In the genomic region with DNA sequence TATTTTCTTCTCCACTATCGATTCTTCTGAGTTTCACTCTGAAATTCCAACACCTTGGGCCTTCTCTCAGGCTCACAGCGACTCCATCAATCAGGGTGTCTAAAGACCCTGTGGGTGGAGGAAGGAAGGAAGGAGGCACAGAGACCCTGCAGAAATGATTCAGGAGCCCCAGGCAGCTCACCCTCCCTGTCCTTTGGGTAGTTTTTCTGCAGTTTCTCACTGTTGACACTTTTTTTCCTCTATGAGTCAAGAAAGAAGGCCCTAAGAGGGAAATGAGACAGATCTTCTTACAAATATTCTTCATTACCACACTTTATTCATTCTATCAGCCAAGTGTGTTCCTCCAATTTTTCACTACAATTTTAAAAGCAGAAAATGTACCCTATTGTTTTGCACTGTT, we compare ENCODE assay signal across 12 cellular contexts. TPM values are rescaled to one million over a fixed set of nuclear protein-coding genes. Genes with fewer than 3 reads are reported as not detected.
DNase-seq lines count a peak whose midpoint lies in the region; ATAC-seq and TF ChIP-seq lines count a peak whose summit lies in the region.
"Had no signal": no experiment of that assay in that cellular context is flagged by ENCODE, and none has a peak within 500 bp of the region (broad histone marks: within the 10 kb centered on the region; RNA-seq: fewer than 3 reads in every experiment).

No MANE protein-coding gene starts in this region.

- no peak for DNase-seq in activated CD4-positive, alpha-beta T cell treated with anti-CD3 and anti-CD28 coated beads for 36 hours
- DNase-seq in activated CD4-positive, alpha-beta T cell treated with anti-CD3 and anti-CD28 coated beads for 48 hours: no peak
- no peak for DNase-seq in upper lobe of right lung
- no peak for DNase-seq in DMS153 (lab: John Stamatoyannopoulos, UW)
- no peak for DNase-seq in NCI-H526 treated with DMSO at 0.1 percent for 48 hours (lab: John Stamatoyannopoulos, UW)
- DNase-seq: activated naive CD8-positive, alpha-beta T cell treated with anti-CD3 and anti-CD28 coated beads, Interleukin-2, amount 10 ng/mL, durations not matched to agents 7 days and 5 days had no signal

- no peak overlapping the region for H3K4me3 Mint-ChIP-seq in activated CD4-positive, alpha-beta T cell treated with anti-CD3 and anti-CD28 coated beads for 36 hours
- H3K4me3 Mint-ChIP-seq in stimulated activated memory B cell treated with anti-CD40 and anti-IgM and Interleukin-4, amounts not matched to agents 10 μg/mL and 1 μg/mL and 100 μg/mL, for 72 hours: peak overlapping the region; percentile 58
- H3K4me3 Mint-ChIP-seq: activated naive CD8-positive, alpha-beta T cell treated with anti-CD3 and anti-CD28 coated beads, Interleukin-2, amount 10 ng/mL, durations not matched to agents 7 days and 5 days had no signal

- POLR2A ChIA-PET in activated CD4-positive, alpha-beta T cell treated with anti-CD3 and anti-CD28 coated beads for 36 hours (lab: Charles Lee): no interaction called here

- TF ChIP-seq CTCF in upper lobe of right lung (IDR thresholded peaks at IDR 0.05): no peak

- no peaks in the 10 kb centered on the region for H3K9me3 ChIP-seq in upper lobe of right lung

- H3K4me1 ChIP-seq in upper lobe of right lung: no peaks in the 10 kb centered on the region

- H3K9me3 Mint-ChIP-seq in activated CD4-positive, alpha-beta T cell treated with anti-CD3 and anti-CD28 coated beads for 36 hours (ENCODE audit: low read depth): no peaks in the 10 kb centered on the region
- H3K9me3 Mint-ChIP-seq in stimulated activated memory B cell treated with anti-CD40 and anti-IgM and Interleukin-4, amounts not matched to agents 10 μg/mL and 1 μg/mL and 100 μg/mL, for 72 hours: no peaks in the 10 kb centered on the region
- H3K9me3 Mint-ChIP-seq: activated naive CD8-positive, alpha-beta T cell treated with anti-CD3 and anti-CD28 coated beads, Interleukin-2, amount 10 ng/mL, durations not matched to agents 7 days and 5 days had no signal

- intact Hi-C loops in activated CD4-positive, alpha-beta T cell treated with anti-CD3 and anti-CD28 coated beads for 36 hours (cut with DNase I, micrococcal nuclease): no loop called here
- intact Hi-C loops in upper lobe of right lung (cut with DNase I): no loop called here

- H3K36me3 Mint-ChIP-seq in activated CD4-positive, alpha-beta T cell treated with anti-CD3 and anti-CD28 coated beads for 36 hours (ENCODE audit: low read depth): no peaks in the 10 kb centered on the region
- H3K36me3 Mint-ChIP-seq in stimulated activated memory B cell treated with anti-CD40 and anti-IgM and Interleukin-4, amounts not matched to agents 10 μg/mL and 1 μg/mL and 100 μg/mL, for 72 hours: no peaks in the 10 kb centered on the region
- H3K36me3 Mint-ChIP-seq: activated naive CD8-positive, alpha-beta T cell treated with anti-CD3 and anti-CD28 coated beads, Interleukin-2, amount 10 ng/mL, durations not matched to agents 7 days and 5 days had no signal

- H3K4me1 Mint-ChIP-seq in activated CD4-positive, alpha-beta T cell treated with anti-CD3 and anti-CD28 coated beads for 36 hours: peaks cover 2% of the 10 kb centered on the region
- peaks cover 43% of the 10 kb centered on the region for H3K4me1 Mint-ChIP-seq in stimulated activated memory B cell treated with anti-CD40 and anti-IgM and Interleukin-4, amounts not matched to agents 10 μg/mL and 1 μg/mL and 100 μg/mL, for 72 hours
- H3K4me1 Mint-ChIP-seq: activated naive CD8-positive, alpha-beta T cell treated with anti-CD3 and anti-CD28 coated beads, Interleukin-2, amount 10 ng/mL, durations not matched to agents 7 days and 5 days had no signal

- no peak overlapping the region for H3K27ac ChIP-seq in upper lobe of right lung
- H3K27ac ChIP-seq: KMS-11 had no signal

- no peaks in the 10 kb centered on the region for H3K27me3 ChIP-seq in upper lobe of right lung

- no peak overlapping the region for H3K4me3 ChIP-seq in upper lobe of right lung

- H3K27ac Mint-ChIP-seq in activated CD4-positive, alpha-beta T cell treated with anti-CD3 and anti-CD28 coated beads for 36 hours: no peak overlapping the region
- peak overlapping the region; percentile 79 for H3K27ac Mint-ChIP-seq in stimulated activated memory B cell treated with anti-CD40 and anti-IgM and Interleukin-4, amounts not matched to agents 10 μg/mL and 1 μg/mL and 100 μg/mL, for 72 hours
- H3K27ac Mint-ChIP-seq: activated naive CD8-positive, alpha-beta T cell treated with anti-CD3 and anti-CD28 coated beads, Interleukin-2, amount 10 ng/mL, durations not matched to agents 7 days and 5 days had no signal

- no peaks in the 10 kb centered on the region for H3K36me3 ChIP-seq in upper lobe of right lung

- peaks cover 2% of the 10 kb centered on the region for H3K27me3 Mint-ChIP-seq in activated CD4-positive, alpha-beta T cell treated with anti-CD3 and anti-CD28 coated beads for 36 hours
- H3K27me3 Mint-ChIP-seq in stimulated activated memory B cell treated with anti-CD40 and anti-IgM and Interleukin-4, amounts not matched to agents 10 μg/mL and 1 μg/mL and 100 μg/mL, for 72 hours: no peaks in the 10 kb centered on the region

- peak; percentile 26 for ATAC-seq in activated CD4-positive, alpha-beta T cell treated with anti-CD3 and anti-CD28 coated beads for 36 hours
- ATAC-seq in HG02610 (IDR thresholded peaks at IDR 0.05; ENCODE audit: unreplicated experiment): peak; percentile 16
- ATAC-seq in HG03354 (IDR thresholded peaks at IDR 0.05; ENCODE audit: poor library complexity, severe bottlenecking, unreplicated experiment): peak; percentile 6
- ATAC-seq in stimulated activated memory B cell treated with anti-CD40 and anti-IgM and Interleukin-4, amounts not matched to agents 10 μg/mL and 1 μg/mL and 100 μg/mL, for 72 hours: peak; percentile 62
- ATAC-seq in upper lobe of right lung: no peak

- CTCF ChIA-PET in activated CD4-positive, alpha-beta T cell treated with anti-CD3 and anti-CD28 coated beads for 36 hours (lab: Charles Lee): no interaction called here

RNA-seq across cellular contexts. Expression of gene TBXT, which starts 34.2 kb away (rescaled TPM):
- not detected for total RNA-seq in activated CD4-positive, alpha-beta T cell treated with anti-CD3 and anti-CD28 coated beads for 36 hours
- total RNA-seq in upper lobe of right lung: not detected
- total RNA-seq: A172; activated naive CD8-positive, alpha-beta T cell treated with anti-CD3 and anti-CD28 coated beads, Interleukin-2, amount 10 ng/mL, durations not matched to agents 7 days and 5 days; subcutaneous adipose tissue had no signal
